In the genomic region with DNA sequence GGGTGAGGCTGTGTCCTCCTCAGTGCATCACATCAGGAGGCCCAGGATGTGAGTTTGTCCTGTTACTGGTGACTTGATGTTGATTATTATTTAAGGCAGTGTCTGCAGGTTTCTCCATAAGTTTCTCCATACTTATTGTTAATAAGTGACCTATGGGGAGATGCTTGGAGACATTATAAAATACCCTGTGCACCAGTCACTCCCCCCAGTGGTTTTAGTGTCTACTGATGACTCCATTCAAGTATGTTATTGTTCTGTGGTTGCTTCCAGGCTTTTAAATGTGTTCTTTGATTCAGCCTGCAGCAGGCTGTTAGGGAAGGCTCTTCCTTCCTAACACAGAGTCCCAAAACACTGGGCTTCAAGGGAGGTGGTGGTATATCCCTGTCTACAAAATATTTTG, we compare ENCODE assay signal across 25 cellular contexts. TPM values are rescaled to one million over a fixed set of nuclear protein-coding genes. Genes with fewer than 3 reads are reported as not detected.
"Had no signal": no experiment of that assay in that cellular context is flagged by ENCODE, and none has a peak within 500 bp of the region (broad histone marks: within the 10 kb centered on the region; RNA-seq: fewer than 3 reads in every experiment).

No MANE protein-coding gene starts in this region.

- DNase-seq: activated B cell treated with CpG ODN at 0.5 μM for 24 hours; activated CD4-positive, alpha-beta T cell treated with anti-CD3 and anti-CD28 coated beads for 48 hours; activated CD8-positive, alpha-beta memory T cell treated with anti-CD3 and anti-CD28 coated beads, Interleukin-2, amount 50 U/mL, for 4 hours; activated CD8-positive, alpha-beta T cell treated with anti-CD3 and anti-CD28 coated beads, Interleukin-2, amount 10 ng/mL, durations not matched to agents 7 days and 5 days; activated effector memory CD4-positive, alpha-beta T cell treated with anti-CD3 and anti-CD28 coated beads, Interleukin-2, amount 50 U/mL, for 16 hours; activated T-cell treated with anti-CD3 and anti-CD28 coated beads, Interleukin-2, amount 50 U/mL, for 48 hours; adrenal gland; cortex of kidney; effector memory CD8-positive, alpha-beta T cell; gastrocnemius medialis; heart right ventricle; kidney; nucleus accumbens; right lobe of liver; spleen; stimulated activated naive CD8-positive, alpha-beta T cell treated with anti-CD3 and anti-CD28 coated beads, Interleukin-15, amount 100 ng/mL, for 72 hours; testis; upper lobe of right lung had no signal

- H3K27ac Mint-ChIP-seq: activated B cell treated with CpG ODN at 0.5 μM for 24 hours; activated CD8-positive, alpha-beta T cell treated with anti-CD3 and anti-CD28 coated beads, Interleukin-2, amount 10 ng/mL, durations not matched to agents 7 days and 5 days; activated naive CD4-positive, alpha-beta T cell treated with anti-CD3 and anti-CD28 coated beads, Interleukin-2, amount 50 U/mL, for 24 hours; effector memory CD8-positive, alpha-beta T cell; nephron; stimulated activated naive CD8-positive, alpha-beta T cell treated with anti-CD3 and anti-CD28 coated beads, Interleukin-15, amount 100 ng/mL, for 72 hours; T-helper 2 cell treated with Interferon-gamma antibody and Interleukin-4, amounts not matched to agents 5 μg/mL and 100 μg/mL, for 36 hours had no signal

- H3K36me3 ChIP-seq: adrenal gland, gastrocnemius medialis, heart right ventricle, right lobe of liver, spleen, upper lobe of right lung had no signal

- H3K9me3 Mint-ChIP-seq: activated B cell treated with CpG ODN at 0.5 μM for 24 hours; activated naive CD4-positive, alpha-beta T cell treated with anti-CD3 and anti-CD28 coated beads, Interleukin-2, amount 50 U/mL, for 24 hours; central memory CD8-positive, alpha-beta T cell; effector memory CD8-positive, alpha-beta T cell; nephron; stimulated activated naive CD8-positive, alpha-beta T cell treated with anti-CD3 and anti-CD28 coated beads, Interleukin-15, amount 100 ng/mL, for 72 hours; T-helper 2 cell treated with Interferon-gamma antibody and Interleukin-4, amounts not matched to agents 5 μg/mL and 100 μg/mL, for 36 hours had no signal

- H3K4me1 Mint-ChIP-seq: activated naive CD4-positive, alpha-beta T cell treated with anti-CD3 and anti-CD28 coated beads, Interleukin-2, amount 50 U/mL, for 24 hours; central memory CD8-positive, alpha-beta T cell; nephron; stimulated activated naive CD8-positive, alpha-beta T cell treated with anti-CD3 and anti-CD28 coated beads, Interleukin-15, amount 100 ng/mL, for 72 hours had no signal

- H3K36me3 Mint-ChIP-seq: activated naive CD4-positive, alpha-beta T cell treated with anti-CD3 and anti-CD28 coated beads, Interleukin-2, amount 50 U/mL, for 24 hours had no signal

- H3K27me3 ChIP-seq: adrenal gland, gastrocnemius medialis, right lobe of liver, testis, upper lobe of right lung had no signal

- H3K4me1 ChIP-seq: adrenal gland, right lobe of liver had no signal

- H3K27ac ChIP-seq: adrenal gland, epithelial cell of prostate, gastrocnemius medialis, right lobe of liver, spleen, testis, upper lobe of right lung had no signal

- H3K4me3 ChIP-seq: adrenal gland, gastrocnemius medialis, heart right ventricle, right lobe of liver, spleen, testis, upper lobe of right lung had no signal

- H3K9me3 ChIP-seq: adrenal gland, gastrocnemius medialis, heart right ventricle, right lobe of liver, spleen, testis, upper lobe of right lung had no signal

- H3K4me3 Mint-ChIP-seq: activated B cell treated with CpG ODN at 0.5 μM for 24 hours; activated CD8-positive, alpha-beta T cell treated with anti-CD3 and anti-CD28 coated beads, Interleukin-2, amount 10 ng/mL, durations not matched to agents 7 days and 5 days; activated naive CD4-positive, alpha-beta T cell treated with anti-CD3 and anti-CD28 coated beads, Interleukin-2, amount 50 U/mL, for 24 hours; central memory CD8-positive, alpha-beta T cell; effector memory CD8-positive, alpha-beta T cell; nephron; stimulated activated naive CD8-positive, alpha-beta T cell treated with anti-CD3 and anti-CD28 coated beads, Interleukin-15, amount 100 ng/mL, for 72 hours; T-helper 2 cell treated with Interferon-gamma antibody and Interleukin-4, amounts not matched to agents 5 μg/mL and 100 μg/mL, for 36 hours had no signal

- FAIRE-seq: kidney had no signal

RNA-seq across cellular contexts. Expression of gene CST3, which starts 14.6 kb away (rescaled TPM):
- total RNA-seq: activated B cell treated with CpG ODN at 0.5 μM for 24 hours had no signal

RNA-seq across cellular contexts. Expression of gene CST4, which starts 36.5 kb away (rescaled TPM):
- total RNA-seq: activated B cell treated with CpG ODN at 0.5 μM for 24 hours; activated CD8-positive, alpha-beta T cell treated with anti-CD3 and anti-CD28 coated beads, Interleukin-2, amount 10 ng/mL, durations not matched to agents 7 days and 5 days; adrenal gland; gastrocnemius medialis; heart right ventricle; kidney; lower leg skin; posterior vena cava; right lobe of liver; spleen; testis; upper lobe of right lung had no signal

RNA-seq across cellular contexts. Expression of gene CST9, which starts 46.7 kb away (rescaled TPM):
- total RNA-seq: activated B cell treated with CpG ODN at 0.5 μM for 24 hours; activated CD8-positive, alpha-beta T cell treated with anti-CD3 and anti-CD28 coated beads, Interleukin-2, amount 10 ng/mL, durations not matched to agents 7 days and 5 days; adrenal gland; gastrocnemius medialis; heart right ventricle; kidney; lower leg skin; posterior vena cava; right lobe of liver; spleen; upper lobe of right lung had no signal
